In the genomic region with DNA sequence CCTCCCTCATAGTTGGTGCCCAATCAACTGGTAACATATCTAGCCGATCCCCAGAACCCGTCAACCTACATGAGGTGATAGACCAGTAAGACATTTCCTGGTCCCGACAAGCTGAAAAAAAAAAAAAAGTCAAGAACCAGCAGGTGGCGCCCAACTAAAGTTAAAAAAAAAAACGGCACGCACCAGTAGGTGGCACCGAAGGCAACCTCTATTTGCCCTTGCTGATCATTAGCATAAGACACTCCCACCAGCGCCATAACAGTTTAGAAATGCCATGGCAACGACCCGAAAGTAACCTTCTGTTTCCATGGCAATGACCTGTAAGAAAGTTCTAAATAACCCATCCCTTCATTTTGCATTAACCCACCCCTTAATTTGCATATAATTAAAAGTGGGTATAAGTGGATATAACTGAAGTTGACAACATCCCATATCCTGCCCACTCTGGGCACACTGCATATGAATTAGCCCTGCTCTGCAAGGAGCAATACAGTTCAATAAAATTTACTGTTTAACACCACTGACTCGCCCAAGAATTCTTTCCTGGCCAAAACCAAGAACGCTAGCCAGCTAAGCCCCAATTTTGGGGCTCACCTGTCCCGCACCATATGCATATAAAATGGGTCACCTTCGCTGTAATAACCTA, we compare ENCODE assay signal across 8 cellular contexts.
A peak's percentile ranks its signal among the peaks of the same experiment; 100 is the strongest.
DNase-seq lines count a peak whose midpoint lies in the region; ATAC-seq, FAIRE-seq and TF ChIP-seq lines count a peak whose summit lies in the region.

No MANE protein-coding gene starts in this region.

- H3K4me3 Mint-ChIP-seq in effector memory CD8-positive, alpha-beta T cell = no peak overlapping the region
- H3K4me3 Mint-ChIP-seq in naive B cell = peak overlapping the region in 3 of 8 donors; percentile 5 to 55 (median 30)

- H3K36me3 Mint-ChIP-seq in effector memory CD8-positive, alpha-beta T cell (ENCODE audit: insufficient read depth) = no peaks in the 10 kb centered on the region
- H3K36me3 Mint-ChIP-seq in naive B cell = no peaks in the 10 kb centered on the region

- peaks cover 0 to 4% of the 10 kb centered on the region in 2 donors for H3K4me1 Mint-ChIP-seq in effector memory CD8-positive, alpha-beta T cell (ENCODE audit: low read depth in 2 of 2)
- peaks cover 7 to 11% (median 8%) of the 10 kb centered on the region in 3 donors for H3K4me1 Mint-ChIP-seq in naive B cell

- FAIRE-seq in GM12892 (lab: Jason Lieb, UNC) = peak; percentile 65

- no peak overlapping the region for H3K27ac Mint-ChIP-seq in effector memory CD8-positive, alpha-beta T cell
- peak overlapping the region in 5 of 6 donors; percentile 15 to 79 (median 46) for H3K27ac Mint-ChIP-seq in naive B cell

- H3K9me3 Mint-ChIP-seq in effector memory CD8-positive, alpha-beta T cell = peaks cover 0 to 8% of the 10 kb centered on the region in 2 donors
- peaks cover 0 to 5% (median 2%) of the 10 kb centered on the region in 7 donors for H3K9me3 Mint-ChIP-seq in naive B cell

- no peak for TF ChIP-seq POLR2A in GM12892 (IDR thresholded peaks at IDR 0.05; ENCODE audit: low read depth, low read length)

- DNase-seq in Ammon's horn (ENCODE audit: low spot score) (peak; percentile 15), GM12892 (ENCODE audit: insufficient read length) (no peak), NCI-H1048 (lab: John Stamatoyannopoulos, UW) (peak; percentile 65), T-helper 9 cell (peak; percentile 16), naive B cell (peak; percentile 11), ureter (ENCODE audit: low spot score) (no peak)
- DNase-seq in effector memory CD8-positive, alpha-beta T cell = peak in 2 of 3 experiments; percentile 0 to 1

- ATAC-seq in HG02678 (IDR thresholded peaks at IDR 0.05; ENCODE audit: unreplicated experiment) (peak; percentile 90), naive B cell (ENCODE audit: low read depth in 2 of 2) (peak; percentile 92 to 94)
- peak; percentile 55 for ATAC-seq in effector memory CD8-positive, alpha-beta T cell (replicated peaks)

- H3K27me3 Mint-ChIP-seq in effector memory CD8-positive, alpha-beta T cell = no peaks in the 10 kb centered on the region
- no peaks in the 10 kb centered on the region for H3K27me3 Mint-ChIP-seq in naive B cell

Comparison
In these comparisons a context has a peak if more than half of its experiments do, and no peak if none do; other contexts are left out.
1. DNase-seq: peak in Ammon's horn (single experiment), NCI-H1048 (single experiment), T-helper 9 cell (single experiment), effector memory CD8-positive, alpha-beta T cell (2 of 3) and naive B cell (single experiment); none in GM12892 (single experiment) and ureter (single experiment).
2. H3K27ac Mint-ChIP-seq: peak in naive B cell (5 of 6); none in effector memory CD8-positive, alpha-beta T cell (0 of 2).
3. Peak in every context shown above with its lines, with median percentiles within 50 percentile points of each other: ATAC-seq.